ENCODE assay signal across 25 cellular contexts in genomic region chr10:96647466-96647865, GRCh38.
A peak's percentile ranks its signal among the peaks of the same experiment; 100 is the strongest.
DNase-seq lines count a peak whose midpoint lies in the region; ATAC-seq and TF ChIP-seq lines count a peak whose summit lies in the region.
"Had no signal": no experiment of that assay in that cellular context is flagged by ENCODE, and none has a peak within 500 bp of the region (broad histone marks: within the 10 kb centered on the region; RNA-seq: fewer than 3 reads in every experiment).

No MANE protein-coding gene starts in this region.

- TF ChIP-seq EP300 in upper lobe of left lung (IDR thresholded peaks at IDR 0.05), result no peak

- H3K4me3 Mint-ChIP-seq in activated T-cell treated with anti-CD3 and anti-CD28 coated beads, Interleukin-2, amount 50 U/mL, for 24 hours, result no peak overlapping the region
- peak overlapping the region in 3 of 5 donors; percentile 53 to 80 (median 73) for H3K4me3 Mint-ChIP-seq in immature natural killer cell
- H3K4me3 Mint-ChIP-seq: CD4-positive, CD25-positive, alpha-beta regulatory T cell had no signal

- H3K36me3 Mint-ChIP-seq in activated T-cell treated with anti-CD3 and anti-CD28 coated beads, Interleukin-2, amount 50 U/mL, for 24 hours (ENCODE audit: low read depth), result no peaks in the 10 kb centered on the region
- H3K36me3 Mint-ChIP-seq in immature natural killer cell, result peaks cover 49 to 81% (median 60%) of the 10 kb centered on the region in 3 donors
- H3K36me3 Mint-ChIP-seq: CD4-positive, CD25-positive, alpha-beta regulatory T cell; T-cell had no signal

- H3K27ac Mint-ChIP-seq in activated T-cell treated with anti-CD3 and anti-CD28 coated beads, Interleukin-2, amount 50 U/mL, for 24 hours, result peak overlapping the region; percentile 68
- H3K27ac Mint-ChIP-seq in immature natural killer cell, result peak overlapping the region; percentile 55 to 98 (median 88)

- peaks cover 3 to 11% (median 5%) of the 10 kb centered on the region in 4 donors for H3K4me1 ChIP-seq in upper lobe of left lung
- H3K4me1 ChIP-seq: left ventricle myocardium inferior, uterus had no signal

- no peaks in the 10 kb centered on the region for H3K9me2 ChIP-seq in SU-DHL-6 (replicated peaks; ENCODE audit: insufficient read depth, low read length)

- H3K4me2 ChIP-seq in SU-DHL-6 (ENCODE audit: low read depth, low read length, poor library complexity, severe bottlenecking), result peak overlapping the region; percentile 8

- no peak overlapping the region for H3K9ac ChIP-seq in SU-DHL-6 (ENCODE audit: low read length)

- H3K4me3 ChIP-seq in SU-DHL-6 (ENCODE audit: insufficient read depth, low read length, poor library complexity, severe bottlenecking) (no peak overlapping the region), upper lobe of left lung (no peak overlapping the region)
- H3K4me3 ChIP-seq: heart left ventricle, left ventricle myocardium inferior, MG63, mucosa of descending colon, uterus had no signal

- H3K9me3 ChIP-seq in SU-DHL-6 (ENCODE audit: insufficient read depth, low read length), result no peaks in the 10 kb centered on the region
- H3K9me3 ChIP-seq in upper lobe of left lung, result no peaks in the 10 kb centered on the region
- H3K9me3 ChIP-seq: heart left ventricle, left ventricle myocardium inferior, MG63, mucosa of descending colon, uterus had no signal

- H3K27ac ChIP-seq in SU-DHL-6 (ENCODE audit: low read depth, low read length) (peak overlapping the region; percentile 43), upper lobe of left lung (peak overlapping the region in 3 of 4 donors; percentile 4 to 59 (median 46))
- H3K27ac ChIP-seq: left ventricle myocardium inferior, uterus, WERI-Rb-1 had no signal

- H3K4me1 Mint-ChIP-seq in activated T-cell treated with anti-CD3 and anti-CD28 coated beads, Interleukin-2, amount 50 U/mL, for 24 hours (ENCODE audit: low read depth), result peaks cover 45% of the 10 kb centered on the region
- H3K4me1 Mint-ChIP-seq in immature natural killer cell, result peaks cover 56 to 80% of the 10 kb centered on the region in 2 donors

- no peaks in the 10 kb centered on the region for H3K27me3 ChIP-seq in SU-DHL-6 (ENCODE audit: low read length)
- no peaks in the 10 kb centered on the region for H3K27me3 ChIP-seq in upper lobe of left lung
- H3K27me3 ChIP-seq: MG63, uterus had no signal

- no peak for DNase-seq in activated T-cell treated with anti-CD3 and anti-CD28 coated beads, Interleukin-2, amount 50 U/mL, for 24 hours
- no peak for DNase-seq in activated T-cell treated with anti-CD3 and anti-CD28 coated beads, Interleukin-2, amount 50 U/mL, for 1 hour
- DNase-seq in immature natural killer cell (no peak), upper lobe of left lung (no peak), putamen (ENCODE audit: low spot score) (no peak), retina (no peak)
- no peak for DNase-seq in activated effector memory CD4-positive, alpha-beta T cell treated with Interleukin-2 at 50 U/mL for 16 hours
- DNase-seq: ACHN; activated gamma-delta T cell; amniotic stem cell; CD4-positive, CD25-positive, alpha-beta regulatory T cell; dermis blood vessel endothelial cell; DMS153; heart left ventricle; left ventricle myocardium inferior; MG63; mucosa of descending colon; NCI-H1436; NCI-H526; SHP77; stimulated activated CD4-positive, alpha-beta T cell treated with anti-CD3 and anti-CD28 coated beads, Interleukin-12 subunit alpha, Interleukin-12 subunit beta, amount 100 ng/mL, for 4 hours; T-cell; uterus; WERI-Rb-1 had no signal

- no peak for TF ChIP-seq POLR2A in upper lobe of left lung (IDR thresholded peaks at IDR 0.05)

- peaks cover 72% of the 10 kb centered on the region for H3K36me3 ChIP-seq in SU-DHL-6 (ENCODE audit: low read length)
- H3K36me3 ChIP-seq in upper lobe of left lung, result peaks cover 0 to 4% (median 0%) of the 10 kb centered on the region in 4 donors
- H3K36me3 ChIP-seq: MG63, uterus, WERI-Rb-1 had no signal

- no peaks in the 10 kb centered on the region for H4K20me1 ChIP-seq in SU-DHL-6 (ENCODE audit: low read depth, low read length)

- 68 to 70% methylated on average over 6 of the region's 6 CpGs for WGBS in upper lobe of left lung, 2 donors

- no peak for ATAC-seq in upper lobe of left lung (ENCODE audit: low FRiP score in 2 of 2)
- ATAC-seq: heart left ventricle, T-cell had no signal

- H2AFZ ChIP-seq in SU-DHL-6 (ENCODE audit: low read depth, low read length, severe bottlenecking), result no peak overlapping the region

- no peak for TF ChIP-seq CTCF in SU-DHL-6 (IDR thresholded peaks at IDR 0.05; ENCODE audit: insufficient read depth, low read length, poor library complexity, severe bottlenecking)
- no peak for TF ChIP-seq CTCF in upper lobe of left lung (IDR thresholded peaks at IDR 0.05)

- H3K79me2 ChIP-seq in SU-DHL-6 (ENCODE audit: insufficient read depth, low read length), result peaks cover 10% of the 10 kb centered on the region

- H3F3A ChIP-seq in SU-DHL-6 (ENCODE audit: insufficient read depth), result peaks cover 30% of the 10 kb centered on the region

- H3K27me3 Mint-ChIP-seq in activated T-cell treated with anti-CD3 and anti-CD28 coated beads, Interleukin-2, amount 50 U/mL, for 24 hours, result no peaks in the 10 kb centered on the region
- peaks cover 4 to 21% (median 13%) of the 10 kb centered on the region in 3 donors for H3K27me3 Mint-ChIP-seq in immature natural killer cell (ENCODE audit: low read depth in 3 of 3)
- H3K27me3 Mint-ChIP-seq: CD4-positive, CD25-positive, alpha-beta regulatory T cell; T-cell had no signal

- no peaks in the 10 kb centered on the region for H3K9me3 Mint-ChIP-seq in activated T-cell treated with anti-CD3 and anti-CD28 coated beads, Interleukin-2, amount 50 U/mL, for 24 hours
- H3K9me3 Mint-ChIP-seq in immature natural killer cell, result no peaks in the 10 kb centered on the region
- H3K9me3 Mint-ChIP-seq: CD4-positive, CD25-positive, alpha-beta regulatory T cell; T-cell had no signal
